Comparison of ENCODE assay signal across 30 cellular contexts in genomic region chr9:80906728-80907127, GRCh38.
DNase-seq lines count a peak whose midpoint lies in the region; ATAC-seq, FAIRE-seq and TF ChIP-seq lines count a peak whose summit lies in the region.
"Had no signal": no experiment of that assay in that cellular context is flagged by ENCODE, and none has a peak within 500 bp of the region (broad histone marks: within the 10 kb centered on the region; RNA-seq: fewer than 3 reads in every experiment).

No MANE protein-coding gene starts in this region.

- H3K27ac ChIP-seq in kidney (ENCODE audit: low read depth in 2 of 2, low read length in 2 of 2) = no peak overlapping the region
- H3K27ac ChIP-seq: 22Rv1; A549; BLaER1; BLaER1 treated with 17β-estradiol and CSF1 and Interleukin-3, amounts not matched to agents 10 nM and 100 nM; C4-2B had no signal

- H3K4me3 ChIP-seq in kidney (ENCODE audit: low read length in 2 of 2) = no peak overlapping the region
- H3K4me3 ChIP-seq: A549; BLaER1; BLaER1 treated with 17β-estradiol and CSF1 and Interleukin-3, amounts not matched to agents 10 nM and 100 nM had no signal

- H3K36me3 ChIP-seq in kidney (ENCODE audit: control insufficient read depth in 1 of 2, insufficient read depth in 2 of 2, low read length in 2 of 2) = no peaks in the 10 kb centered on the region
- H3K36me3 ChIP-seq: BE2C; BLaER1; BLaER1 treated with 17β-estradiol and CSF1 and Interleukin-3, amounts not matched to agents 10 nM and 100 nM had no signal

- H3K4me1 ChIP-seq in kidney (ENCODE audit: control insufficient read depth in 1 of 2, insufficient read depth in 1 of 2, low read depth in 1 of 2, low read length in 2 of 2) = no peaks in the 10 kb centered on the region
- H3K4me1 ChIP-seq: A549; BE2C; BLaER1; BLaER1 treated with 17β-estradiol and CSF1 and Interleukin-3, amounts not matched to agents 10 nM and 100 nM; Caco-2 had no signal

- peak; percentile 43 for DNase-seq in Right ventricle myocardium inferior (ENCODE audit: missing footprints)
- no peak for DNase-seq in Right ventricle myocardium superior
- DNase-seq in kidney = peak; percentile 38
- DNase-seq in GM10266 (ENCODE audit: extremely low spot score) = no peak
- DNase-seq: 8988T; ACHN; AML-193; BE2C; C1 segment of cervical spinal cord; Caco-2; Calu3; CD4-positive, alpha-beta memory T cell; CD4-positive, alpha-beta T cell; CD4-positive, CD25-positive, alpha-beta regulatory T cell; CD8-positive, alpha-beta memory T cell; CD8-positive, alpha-beta T cell; COR-L47; DMS 273 treated with DMSO at 0.1 percent for 48 hours; DMS153; DMS53; DMS79; DMS79 treated with DMSO at 0.1 percent for 48 hours; DND-41; EL had no signal

- ATAC-seq in Right ventricle myocardium inferior = no peak
- ATAC-seq in Right ventricle myocardium superior (ENCODE audit: poor library complexity) = no peak
- ATAC-seq: A549; CD8-positive, alpha-beta T cell had no signal

- H3K9ac ChIP-seq in kidney (ENCODE audit: low read length in 2 of 2) = no peak overlapping the region
- H3K9ac ChIP-seq: BLaER1; BLaER1 treated with 17β-estradiol and CSF1 and Interleukin-3, amounts not matched to agents 10 nM and 100 nM had no signal

- TF ChIP-seq CTCF in kidney (IDR thresholded peaks at IDR 0.05; ENCODE audit: borderline replicate concordance, extremely low read depth, insufficient read depth) (no peak), GM10266 (IDR thresholded peaks at IDR 0.05; ENCODE audit: control insufficient read depth, insufficient read depth, low read depth, missing control alignments) (no peak)

- FAIRE-seq in kidney (lab: Jason Lieb, UNC) = no peak
- FAIRE-seq: A549, D721Med had no signal

- intact Hi-C loops in Right ventricle myocardium inferior (cut with DNase I) (no loop called here), Right ventricle myocardium superior (cut with DNase I) (no loop called here), kidney (cut with DNase I) (no loop called here)

- no peaks in the 10 kb centered on the region for H3K9me3 ChIP-seq in kidney (ENCODE audit: control insufficient read depth in 1 of 2, low read length in 2 of 2)
- H3K9me3 ChIP-seq: A549; BE2C; BLaER1; BLaER1 treated with 17β-estradiol and CSF1 and Interleukin-3, amounts not matched to agents 10 nM and 100 nM; Caco-2 had no signal

Comparison
In these comparisons a context has a peak if more than half of its experiments do, and no peak if none do; other contexts are left out.
1. DNase-seq: peak in Right ventricle myocardium inferior (single experiment) and kidney (single experiment); none in Right ventricle myocardium superior (single experiment) and GM10266 (single experiment).